ENCODE assay signal across 8 cellular contexts in genomic region chr6:4687989-4688947, GRCh38.
DNase-seq lines count a peak whose midpoint lies in the region; ATAC-seq, FAIRE-seq and TF ChIP-seq lines count a peak whose summit lies in the region.

No MANE protein-coding gene starts in this region.

- peaks cover 3% of the 10 kb centered on the region for H3K4me1 ChIP-seq in smooth muscle cell (ENCODE audit: low read depth)

- peak overlapping the region; percentile 59 for H3K9ac ChIP-seq in smooth muscle cell (ENCODE audit: low read depth)

- TF ChIP-seq CTCF in fibroblast of pulmonary artery (IDR thresholded peaks at IDR 0.05; ENCODE audit: low read length, missing control alignments) (no peak), smooth muscle cell (IDR thresholded peaks at IDR 0.05; ENCODE audit: borderline replicate concordance, insufficient read depth, poor library complexity, severe bottlenecking) (no peak)

- H3K27ac ChIP-seq in smooth muscle cell (ENCODE audit: low read depth): peak overlapping the region; percentile 85

- no peaks in the 10 kb centered on the region for H3K79me2 ChIP-seq in smooth muscle cell (ENCODE audit: low read depth)

- no peaks in the 10 kb centered on the region for H4K20me1 ChIP-seq in smooth muscle cell (ENCODE audit: low read depth)

- no peaks in the 10 kb centered on the region for H3K36me3 ChIP-seq in smooth muscle cell (ENCODE audit: low read depth)

- H3K4me2 ChIP-seq in smooth muscle cell: peak overlapping the region; percentile 79

- DNase-seq in H54 (ENCODE audit: insufficient read length, low spot score) (peak; percentile 75), SIG-M5 treated with dmso at 0.1 percent for 504 hours (lab: John Stamatoyannopoulos, UW; ENCODE audit: unreplicated experiment) (peak; percentile 80), fibroblast of pulmonary artery (ENCODE audit: low read depth) (peak; percentile 84), smooth muscle cell (lab: John Stamatoyannopoulos, UW; ENCODE audit: unreplicated experiment) (no peak), COR-L47 (lab: John Stamatoyannopoulos, UW) (no peak)
- DNase-seq in stimulated activated CD4-positive, alpha-beta T cell treated with anti-CD3 and anti-CD28 coated beads, Interleukin-2, amount 100 ng/mL, for 24 hours: no peak

- peaks cover 5% of the 10 kb centered on the region for H3F3A ChIP-seq in smooth muscle cell (ENCODE audit: low read depth)

- peak; percentile 81 for FAIRE-seq in H54 (lab: Jason Lieb, UNC)

- TF ChIP-seq POLR2A in H54 (IDR thresholded peaks at IDR 0.05; ENCODE audit: low read depth, low read length): no peak

- whole genome bisulfite sequencing in smooth muscle cell (ENCODE audit: low lambda C conversion rate): 44% methylated on average over 14 of the region's 14 CpGs

- no peaks in the 10 kb centered on the region for H3K9me3 ChIP-seq in smooth muscle cell (replicated peaks; ENCODE audit: low read depth)

- H3K4me3 ChIP-seq in fibroblast of pulmonary artery (replicated peaks; ENCODE audit: low read depth, low read length) (peak overlapping the region; percentile 31), smooth muscle cell (peak overlapping the region; percentile 37)

- no peaks in the 10 kb centered on the region for H3K27me3 ChIP-seq in smooth muscle cell (ENCODE audit: low read depth)

- peak overlapping the region; percentile 60 for H2AFZ ChIP-seq in smooth muscle cell (ENCODE audit: low read depth)

- ATAC-seq in GM19397 (IDR thresholded peaks at IDR 0.05; ENCODE audit: unreplicated experiment): no peak
- ATAC-seq in GM21619 (IDR thresholded peaks at IDR 0.05; ENCODE audit: unreplicated experiment): no peak

Comparison
In these comparisons a context has a peak if more than half of its experiments do, and no peak if none do; other contexts are left out.
1. DNase-seq: peak in H54 (single experiment), SIG-M5 treated with dmso at 0.1 percent for 504 hours (single experiment) and fibroblast of pulmonary artery (single experiment); none in smooth muscle cell (single experiment), stimulated activated CD4-positive, alpha-beta T cell treated with anti-CD3 and anti-CD28 coated beads, Interleukin-2, amount 100 ng/mL, for 24 hours (0 of 2) and COR-L47 (single experiment).